ENCODE assay signal across 32 cellular contexts in genomic region chr11:3184732-3185347, GRCh38. TPM values are rescaled to one million over a fixed set of nuclear protein-coding genes. Genes with fewer than 3 reads are reported as not detected.
"Had no signal": no experiment of that assay in that cellular context is flagged by ENCODE, and none has a peak within 500 bp of the region (broad histone marks: within the 10 kb centered on the region; RNA-seq: fewer than 3 reads in every experiment).

No MANE protein-coding gene starts in this region.

- DNase-seq: activated CD4-positive, alpha-beta T cell treated with anti-CD3 and anti-CD28 coated beads, Interleukin-2, amount 10 ng/mL, durations not matched to agents 7 days and 5 days; activated CD4-positive, alpha-beta T cell treated with anti-CD3 and anti-CD28 coated beads, Interleukin-2, amount 50 U/mL, for 48 hours; activated CD8-positive, alpha-beta memory T cell treated with anti-CD3 and anti-CD28 coated beads, Interleukin-2, amount 50 U/mL, for 4 hours; activated CD8-positive, alpha-beta T cell treated with anti-CD3 and anti-CD28 coated beads, Interleukin-2, amount 10 ng/mL, durations not matched to agents 7 days and 5 days; activated gamma-delta T cell treated with Interleukin-2 at 50 U/mL for 16 hours; activated naive CD4-positive, alpha-beta T cell treated with anti-CD3 and anti-CD28 coated beads for 36 hours; activated T-cell treated with anti-CD3 and anti-CD28 coated beads for 4 hours; activated T-cell treated with anti-CD3 and anti-CD28 coated beads, Interleukin-2, amount 50 U/mL, for 4 hours; adrenal gland; body of pancreas; central memory CD4-positive, alpha-beta T cell; MM.1S; MV-4-11; NCI-H1092; NCI-H1436 treated with DMSO at 0.1 percent for 48 hours; NCI-H1694 treated with DMSO at 0.1 percent for 48 hours; NCI-H2029; NCI-H345; NCI-H524 treated with DMSO at 0.1 percent for 48 hours; PC-3; SHP77 treated with DMSO at 0.1 percent for 48 hours; SK-N-SH had no signal

- H3K9ac ChIP-seq: KMS-11, SK-N-SH had no signal

- FAIRE-seq: astrocyte, TTC549 had no signal

- H3K36me3 ChIP-seq: adrenal gland, Peyer's patch, SJSA1 had no signal

- H3K9me3 ChIP-seq: adrenal gland, body of pancreas, Peyer's patch, SJSA1, SK-N-SH had no signal

- H3K4me1 ChIP-seq: adrenal gland, body of pancreas, Peyer's patch, SJSA1 had no signal

- H3K4me3 ChIP-seq: adrenal gland, body of pancreas, Peyer's patch, SJSA1 had no signal

- H3K27ac ChIP-seq: adrenal gland, body of pancreas, KMS-11, Peyer's patch, RWPE1, SJSA1 had no signal

- H3K4me2 ChIP-seq: KMS-11, SK-N-SH had no signal

- ATAC-seq: activated CD8-positive, alpha-beta T cell treated with anti-CD3 and anti-CD28 coated beads, Interleukin-2, amount 10 ng/mL, durations not matched to agents 7 days and 5 days; activated naive CD4-positive, alpha-beta T cell treated with anti-CD3 and anti-CD28 coated beads, Interleukin-2, amount 50 U/mL, for 72 hours; activated T-cell treated with anti-CD3 and anti-CD28 coated beads, Interleukin-2, amount 50 U/mL, for 4 hours; body of pancreas; PC-3 had no signal

- H3K27me3 ChIP-seq: adrenal gland, body of pancreas, Peyer's patch had no signal

RNA-seq across cellular contexts. Expression of gene MRGPRG, which starts 33.8 kb away (rescaled TPM):
- total RNA-seq: activated CD4-positive, alpha-beta T cell treated with anti-CD3 and anti-CD28 coated beads, Interleukin-2, amount 10 ng/mL, durations not matched to agents 7 days and 5 days; activated CD8-positive, alpha-beta T cell treated with anti-CD3 and anti-CD28 coated beads, Interleukin-2, amount 10 ng/mL, durations not matched to agents 7 days and 5 days; activated naive CD4-positive, alpha-beta T cell treated with anti-CD3 and anti-CD28 coated beads for 36 hours; activated naive CD4-positive, alpha-beta T cell treated with anti-CD3 and anti-CD28 coated beads, Interleukin-2, amount 50 U/mL, for 72 hours; activated T-cell treated with anti-CD3 and anti-CD28 coated beads, Interleukin-2, amount 50 U/mL, for 4 hours; activated T-helper 1 cell treated with anti-CD3 and anti-CD28 coated beads, Interleukin-12 subunit alpha, Interleukin-12 subunit beta, Interleukin-2, Interleukin-4 antibody, amounts not matched to agents 30 ng/mL and 10 ng/mL and 1 ng/mL, durations not matched to agents 14 hours and 24 hours and 36 hours; adrenal gland; astrocyte; body of pancreas; LHCN-M2; NCI-H460; PC-3; Peyer's patch; SJSA1 had no signal
- polyA plus RNA-seq: adrenal gland, SK-N-SH had no signal

RNA-seq across cellular contexts. Expression of gene MRGPRE, which starts 47.4 kb away (rescaled TPM):
- total RNA-seq: activated CD4-positive, alpha-beta T cell treated with anti-CD3 and anti-CD28 coated beads, Interleukin-2, amount 10 ng/mL, durations not matched to agents 7 days and 5 days; activated CD8-positive, alpha-beta T cell treated with anti-CD3 and anti-CD28 coated beads, Interleukin-2, amount 10 ng/mL, durations not matched to agents 7 days and 5 days; activated naive CD4-positive, alpha-beta T cell treated with anti-CD3 and anti-CD28 coated beads for 36 hours; activated naive CD4-positive, alpha-beta T cell treated with anti-CD3 and anti-CD28 coated beads, Interleukin-2, amount 50 U/mL, for 72 hours; activated T-cell treated with anti-CD3 and anti-CD28 coated beads, Interleukin-2, amount 50 U/mL, for 4 hours; activated T-helper 1 cell treated with anti-CD3 and anti-CD28 coated beads, Interleukin-12 subunit alpha, Interleukin-12 subunit beta, Interleukin-2, Interleukin-4 antibody, amounts not matched to agents 30 ng/mL and 10 ng/mL and 1 ng/mL, durations not matched to agents 14 hours and 24 hours and 36 hours; adrenal gland; astrocyte; body of pancreas; LHCN-M2; NCI-H460; PC-3; SJSA1 had no signal
- polyA plus RNA-seq: adrenal gland, SK-N-SH had no signal
